ENCODE assay signal across 2 cellular contexts in genomic region chr2:97687235-97687634, GRCh38.
A peak's percentile ranks its signal among the peaks of the same experiment; 100 is the strongest.
TF ChIP-seq lines count a peak whose summit lies in the region.

No MANE protein-coding gene starts in this region.

TF ChIP-seq in GM12878, 131 proteins besides CTCF, POLR2A, EP300 and RAD21:
- TF ChIP-seq RUNX3 (IDR thresholded peaks at IDR 0.05; ENCODE audit: low read length), result peak; percentile 56
TF ChIP-seq in GM12878: peak in this region for 1; not testable (repeated sequence) for 130.

TF ChIP-seq in HepG2, 621 proteins besides CTCF, POLR2A, EP300 and RAD21:
- 0 out of 2 replicates have a peak, but pooled peaks have one; percentile 13 for TF ChIP-seq ZNF770 (CRISPR knock-in tag; IDR thresholded peaks at IDR 0.05)
